ENCODE assay signal across 2 cellular contexts in the genomic region with DNA sequence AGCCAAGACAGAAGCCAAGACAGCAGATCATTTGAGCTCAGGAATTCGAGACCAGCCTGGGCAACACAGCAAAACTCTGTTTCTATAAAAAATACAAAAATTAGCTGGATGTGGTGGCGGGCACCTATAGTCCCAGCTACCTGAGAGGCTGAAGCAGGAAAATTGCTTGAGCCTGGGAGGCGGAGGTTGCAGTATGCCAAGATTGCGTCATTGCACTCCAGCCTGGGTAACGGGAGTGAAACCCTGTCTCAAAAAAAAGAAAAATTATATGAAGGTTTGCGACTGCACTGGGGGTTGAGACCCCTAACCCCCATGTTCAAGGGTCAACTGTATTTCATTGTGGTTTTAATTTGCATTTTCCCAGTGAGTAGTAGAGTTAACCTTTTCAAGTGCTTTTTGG.
TF ChIP-seq lines count a peak whose summit lies in the region.

No MANE protein-coding gene starts in this region.

TF ChIP-seq in HCT116, 20 proteins besides CTCF, POLR2A, EP300 and RAD21:
- TF ChIP-seq TCF7L2 (IDR thresholded peaks at IDR 0.05; ENCODE audit: borderline replicate concordance, extremely low read depth, insufficient read depth, insufficient read length) (no peak), SP1 (IDR thresholded peaks at IDR 0.05; ENCODE audit: low read depth) (no peak), YY1 (IDR thresholded peaks at IDR 0.05; ENCODE audit: extremely low read depth, insufficient replicate concordance, low read depth, low read length) (no peak), EGR1 (IDR thresholded peaks at IDR 0.05; ENCODE audit: low read depth) (no peak), CEBPB (IDR thresholded peaks at IDR 0.05; ENCODE audit: low read depth) (peak; percentile 18; the same call in 1 of the 2 replicates)

TF ChIP-seq in HepG2, 621 proteins besides CTCF, POLR2A, EP300 and RAD21:
- TF ChIP-seq CEBPB (IDR thresholded peaks at IDR 0.05; ENCODE audit: borderline replicate concordance, low read depth, low read length) = peak; percentile 73
- TF ChIP-seq, protein P1, sequence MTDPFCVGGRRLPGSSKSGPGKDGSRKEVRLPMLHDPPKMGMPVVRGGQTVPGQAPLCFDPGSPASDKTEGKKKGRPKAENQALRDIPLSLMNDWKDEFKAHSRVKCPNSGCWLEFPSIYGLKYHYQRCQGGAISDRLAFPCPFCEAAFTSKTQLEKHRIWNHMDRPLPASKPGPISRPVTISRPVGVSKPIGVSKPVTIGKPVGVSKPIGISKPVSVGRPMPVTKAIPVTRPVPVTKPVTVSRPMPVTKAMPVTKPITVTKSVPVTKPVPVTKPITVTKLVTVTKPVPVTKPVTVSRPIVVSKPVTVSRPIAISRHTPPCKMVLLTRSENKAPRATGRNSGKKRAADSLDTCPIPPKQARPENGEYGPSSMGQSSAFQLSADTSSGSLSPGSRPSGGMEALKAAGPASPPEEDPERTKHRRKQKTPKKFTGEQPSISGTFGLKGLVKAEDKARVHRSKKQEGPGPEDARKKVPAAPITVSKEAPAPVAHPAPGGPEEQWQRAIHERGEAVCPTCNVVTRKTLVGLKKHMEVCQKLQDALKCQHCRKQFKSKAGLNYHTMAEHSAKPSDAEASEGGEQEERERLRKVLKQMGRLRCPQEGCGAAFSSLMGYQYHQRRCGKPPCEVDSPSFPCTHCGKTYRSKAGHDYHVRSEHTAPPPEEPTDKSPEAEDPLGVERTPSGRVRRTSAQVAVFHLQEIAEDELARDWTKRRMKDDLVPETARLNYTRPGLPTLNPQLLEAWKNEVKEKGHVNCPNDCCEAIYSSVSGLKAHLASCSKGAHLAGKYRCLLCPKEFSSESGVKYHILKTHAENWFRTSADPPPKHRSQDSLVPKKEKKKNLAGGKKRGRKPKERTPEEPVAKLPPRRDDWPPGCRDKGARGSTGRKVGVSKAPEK (CRISPR knock-in tag; IDR thresholded peaks at IDR 0.05; ENCODE audit: borderline replicate concordance) = no peak
- 0 out of 2 replicates have a peak, but pooled peaks have one; percentile 33 for TF ChIP-seq CEBPG (CRISPR knock-in tag; IDR thresholded peaks at IDR 0.05)
- TF ChIP-seq, protein P2, sequence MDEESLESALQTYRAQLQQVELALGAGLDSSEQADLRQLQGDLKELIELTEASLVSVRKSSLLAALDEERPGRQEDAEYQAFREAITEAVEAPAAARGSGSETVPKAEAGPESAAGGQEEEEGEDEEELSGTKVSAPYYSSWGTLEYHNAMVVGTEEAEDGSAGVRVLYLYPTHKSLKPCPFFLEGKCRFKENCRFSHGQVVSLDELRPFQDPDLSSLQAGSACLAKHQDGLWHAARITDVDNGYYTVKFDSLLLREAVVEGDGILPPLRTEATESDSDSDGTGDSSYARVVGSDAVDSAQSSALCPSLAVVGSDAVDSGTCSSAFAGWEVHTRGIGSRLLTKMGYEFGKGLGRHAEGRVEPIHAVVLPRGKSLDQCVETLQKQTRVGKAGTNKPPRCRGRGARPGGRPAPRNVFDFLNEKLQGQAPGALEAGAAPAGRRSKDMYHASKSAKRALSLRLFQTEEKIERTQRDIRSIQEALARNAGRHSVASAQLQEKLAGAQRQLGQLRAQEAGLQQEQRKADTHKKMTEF (CRISPR knock-in tag; IDR thresholded peaks at IDR 0.05) = no peak
